Comparison of ENCODE assay signal across 24 cellular contexts in genomic region chr6:11146117-11146826, GRCh38. TPM values are rescaled to one million over a fixed set of nuclear protein-coding genes. Genes with fewer than 3 reads are reported as not detected.
"Had no signal": no experiment of that assay in that cellular context is flagged by ENCODE, and none has a peak within 500 bp of the region (broad histone marks: within the 10 kb centered on the region; RNA-seq: fewer than 3 reads in every experiment).

No MANE protein-coding gene starts in this region.

- H3K9me3 ChIP-seq: adrenal gland, prostate gland, right atrium auricular region, SK-N-SH had no signal

- H3K9ac ChIP-seq: SK-N-SH had no signal

- H3K27ac ChIP-seq: adrenal gland, prostate gland, right atrium auricular region had no signal

- ATAC-seq: left lobe of liver had no signal

- H3K9me3 Mint-ChIP-seq: activated naive CD4-positive, alpha-beta T cell treated with anti-CD3 and anti-CD28 coated beads for 36 hours; activated T-helper 2 cell treated with anti-CD3 and anti-CD28 coated beads, Interferon-gamma antibody, Interleukin-2, Interleukin-4, amounts not matched to agents 10 μg/mL and 5 μg/mL and 100 μg/mL, durations not matched to agents 14 hours and 24 hours and 36 hours had no signal

- H3K4me3 ChIP-seq: adrenal gland, lung, prostate gland, right atrium auricular region had no signal

- H3K4me1 ChIP-seq: prostate gland had no signal

- H3K36me3 ChIP-seq: adrenal gland, prostate gland, right atrium auricular region had no signal

- H3K27ac Mint-ChIP-seq: activated naive CD4-positive, alpha-beta T cell treated with anti-CD3 and anti-CD28 coated beads for 36 hours; activated T-helper 2 cell treated with anti-CD3 and anti-CD28 coated beads, Interferon-gamma antibody, Interleukin-2, Interleukin-4, amounts not matched to agents 10 μg/mL and 5 μg/mL and 100 μg/mL, durations not matched to agents 14 hours and 24 hours and 36 hours had no signal

- H3K4me2 ChIP-seq: SK-N-SH had no signal

- H3K27me3 ChIP-seq: adrenal gland, right atrium auricular region had no signal

- H3K4me3 Mint-ChIP-seq: activated naive CD4-positive, alpha-beta T cell treated with anti-CD3 and anti-CD28 coated beads for 36 hours had no signal

- DNase-seq: activated CD4-positive, alpha-beta T cell treated with anti-CD3 and anti-CD28 coated beads, Interleukin-2, amount 50 U/mL, for 1 hour; activated naive CD4-positive, alpha-beta T cell treated with anti-CD3 and anti-CD28 coated beads for 36 hours; adrenal gland; effector CD8-positive, alpha-beta T cell; foreskin melanocyte; glutamatergic neuron; hippocampal formation; islet precursor cell; SK-N-SH; stimulated activated CD4-positive, alpha-beta T cell treated with anti-CD3 and anti-CD28 coated beads, Interleukin-12 subunit alpha, Interleukin-12 subunit beta, amount 100 ng/mL, for 4 hours; stimulated activated CD4-positive, alpha-beta T cell treated with anti-CD3 and anti-CD28 coated beads, Interleukin-1b, Interleukin-23, amount 100 ng/mL, for 48 hours; stimulated activated CD8-positive, alpha-beta memory T cell treated with anti-CD3 and anti-CD28 coated beads, Interleukin-4, amount 100 ng/mL, for 48 hours; stimulated activated naive CD4-positive, alpha-beta T cell; T-helper 9 cell had no signal

RNA-seq across cellular contexts. Expression of gene ERVFRD-1, which starts 34.7 kb away (rescaled TPM):
- total RNA-seq: activated CD8-positive, alpha-beta memory T cell treated with anti-CD3 and anti-CD28 coated beads for 36 hours; activated naive CD4-positive, alpha-beta T cell treated with anti-CD3 and anti-CD28 coated beads for 36 hours; activated T-helper 2 cell treated with anti-CD3 and anti-CD28 coated beads, Interferon-gamma antibody, Interleukin-2, Interleukin-4, amounts not matched to agents 10 μg/mL and 5 μg/mL and 100 μg/mL, durations not matched to agents 14 hours and 24 hours and 36 hours; cerebellum; epithelial cell of proximal tubule; fibroblast of lung; osteocyte; prostate gland; right atrium auricular region had no signal
- polyA plus RNA-seq: fibroblast of lung, SK-N-SH had no signal
